Comparison of ENCODE assay signal across 27 cellular contexts in the genomic region with DNA sequence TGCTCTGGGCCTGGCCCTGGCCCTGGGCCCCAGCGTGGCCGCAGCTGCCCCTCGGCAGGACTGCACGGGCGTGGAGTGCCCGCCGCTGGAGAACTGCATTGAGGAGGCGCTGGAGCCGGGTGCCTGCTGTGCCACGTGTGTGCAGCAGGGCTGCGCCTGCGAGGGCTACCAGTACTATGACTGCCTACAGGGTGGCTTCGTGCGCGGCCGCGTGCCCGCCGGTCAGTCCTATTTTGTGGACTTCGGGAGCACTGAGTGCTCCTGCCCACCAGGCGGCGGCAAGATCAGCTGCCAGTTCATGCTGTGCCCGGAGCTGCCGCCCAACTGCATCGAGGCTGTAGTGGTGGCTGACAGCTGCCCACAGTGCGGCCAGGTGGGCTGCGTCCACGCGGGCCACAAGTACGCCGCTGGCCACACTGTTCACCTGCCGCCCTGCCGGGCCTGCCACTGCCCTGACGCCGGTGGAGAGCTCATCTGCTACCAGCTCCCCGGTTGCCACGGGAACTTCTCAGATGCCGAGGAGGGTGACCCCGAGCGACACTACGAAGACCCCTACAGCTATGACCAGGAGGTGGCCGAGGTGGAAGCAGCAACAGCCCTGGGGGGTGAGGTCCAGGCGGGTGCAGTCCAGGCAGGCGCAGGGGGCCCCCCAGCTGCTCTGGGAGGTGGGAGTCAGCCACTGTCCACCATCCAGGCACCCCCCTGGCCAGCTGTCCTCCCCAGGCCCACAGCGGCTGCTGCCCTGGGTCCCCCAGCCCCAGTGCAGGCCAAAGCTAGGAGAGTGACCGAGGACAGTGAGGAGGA. TPM values are rescaled to one million over a fixed set of nuclear protein-coding genes. Genes with fewer than 3 reads are reported as not detected.
DNase-seq lines count a peak whose midpoint lies in the region; ATAC-seq and TF ChIP-seq lines count a peak whose summit lies in the region.
"Had no signal": no experiment of that assay in that cellular context is flagged by ENCODE, and none has a peak within 500 bp of the region (broad histone marks: within the 10 kb centered on the region; RNA-seq: fewer than 3 reads in every experiment).

No MANE protein-coding gene starts in this region.

- intact Hi-C loops in CD14-positive monocyte (cut with micrococcal nuclease) (no loop called here), posterior vena cava (cut with DNase I) (no loop called here)

- H3K4me3 Mint-ChIP-seq in CD14-positive monocyte: no peak overlapping the region
- H3K4me3 Mint-ChIP-seq: activated CD4-positive, alpha-beta T cell treated with anti-CD3 and anti-CD28 coated beads for 36 hours; activated T-cell treated with anti-CD3 and anti-CD28 coated beads, Interleukin-2, amount 50 U/mL, for 24 hours; brain; CD4-positive, alpha-beta memory T cell; memory B cell; stimulated activated effector memory CD8-positive, alpha-beta T cell treated with anti-CD3 and anti-CD28 coated beads, Interleukin-12 subunit alpha, Interleukin-12 subunit beta, amount 100 ng/mL, for 72 hours had no signal

- DNase-seq in CD14-positive monocyte (ENCODE audit: low spot score) (peak; percentile 44), HT1080 (ENCODE audit: low read depth) (peak; percentile 23), adipocyte (ENCODE audit: low read depth) (no peak), posterior vena cava (ENCODE audit: low spot score) (peak; percentile 76), T-helper 2 cell (no peak), NCI-H2029 (lab: John Stamatoyannopoulos, UW) (no peak)
- DNase-seq: activated CD4-positive, alpha-beta T cell treated with anti-CD3 and anti-CD28 coated beads for 36 hours; activated T-cell treated with anti-CD3 and anti-CD28 coated beads, Interleukin-2, amount 50 U/mL, for 24 hours; CD4-positive, alpha-beta memory T cell; DMS 273 treated with DMSO at 0.1 percent for 48 hours; effector CD8-positive, alpha-beta T cell; heart right ventricle; left colon; NCI-H1092; NCI-H2107; NCI-H446; NCI-H82; OCI-M1; SIG-M5; small intestine; uterus had no signal

- peaks cover 62% of the 10 kb centered on the region for H3K4me1 ChIP-seq in adipocyte (ENCODE audit: control insufficient read depth, insufficient read depth, low read length)
- H3K4me1 ChIP-seq: uterus had no signal

- H3K36me3 Mint-ChIP-seq in CD14-positive monocyte: no peaks in the 10 kb centered on the region
- H3K36me3 Mint-ChIP-seq: brain; CD4-positive, alpha-beta memory T cell; memory B cell had no signal

- H3K9me3 ChIP-seq in adipocyte (ENCODE audit: control insufficient read depth, low read length): no peaks in the 10 kb centered on the region
- H3K9me3 ChIP-seq: heart right ventricle, thoracic aorta, uterus had no signal

- no peaks in the 10 kb centered on the region for H3K9me3 Mint-ChIP-seq in CD14-positive monocyte
- H3K9me3 Mint-ChIP-seq: activated T-cell treated with anti-CD3 and anti-CD28 coated beads, Interleukin-2, amount 50 U/mL, for 24 hours; brain; CD4-positive, alpha-beta memory T cell; memory B cell; stimulated activated effector memory CD8-positive, alpha-beta T cell treated with anti-CD3 and anti-CD28 coated beads, Interleukin-12 subunit alpha, Interleukin-12 subunit beta, amount 100 ng/mL, for 72 hours had no signal

- H3K27me3 Mint-ChIP-seq in CD14-positive monocyte (ENCODE audit: low read depth in 3 of 3): peaks cover 0 to 6% (median 1%) of the 10 kb centered on the region in 3 donors
- H3K27me3 Mint-ChIP-seq: activated CD4-positive, alpha-beta T cell treated with anti-CD3 and anti-CD28 coated beads for 36 hours; activated T-cell treated with anti-CD3 and anti-CD28 coated beads, Interleukin-2, amount 50 U/mL, for 24 hours had no signal

- peak overlapping the region in 1 of 7 donors; percentile 80 for H3K27ac Mint-ChIP-seq in CD14-positive monocyte
- H3K27ac Mint-ChIP-seq: activated CD4-positive, alpha-beta T cell treated with anti-CD3 and anti-CD28 coated beads for 36 hours; activated T-cell treated with anti-CD3 and anti-CD28 coated beads, Interleukin-2, amount 50 U/mL, for 24 hours; CD4-positive, alpha-beta memory T cell; memory B cell; stimulated activated effector memory CD8-positive, alpha-beta T cell treated with anti-CD3 and anti-CD28 coated beads, Interleukin-12 subunit alpha, Interleukin-12 subunit beta, amount 100 ng/mL, for 72 hours had no signal

- ATAC-seq in GM21723 (IDR thresholded peaks at IDR 0.05; ENCODE audit: unreplicated experiment): no peak
- ATAC-seq: activated CD4-positive, alpha-beta T cell treated with anti-CD3 and anti-CD28 coated beads for 36 hours; heart right ventricle; left colon had no signal

- H3K27me3 ChIP-seq in adipocyte (replicated peaks; ENCODE audit: control insufficient read depth, insufficient read depth, low read length): no peaks in the 10 kb centered on the region
- H3K27me3 ChIP-seq: heart right ventricle, uterus had no signal

- TF ChIP-seq CTCF in CD14-positive monocyte (IDR thresholded peaks at IDR 0.05): no peak

- H3K4me1 Mint-ChIP-seq in CD14-positive monocyte: no peaks in the 10 kb centered on the region
- H3K4me1 Mint-ChIP-seq: CD4-positive, alpha-beta memory T cell; memory B cell had no signal

- peak overlapping the region; percentile 34 for H3K9ac ChIP-seq in adipocyte (ENCODE audit: low read length)

- H3K4me3 ChIP-seq in adipocyte (ENCODE audit: low read length): no peak overlapping the region
- H3K4me3 ChIP-seq: heart right ventricle, thoracic aorta, uterus had no signal

- H3K36me3 ChIP-seq in adipocyte (ENCODE audit: control insufficient read depth, insufficient read depth, low read length, severe bottlenecking): peaks cover 52% of the 10 kb centered on the region
- H3K36me3 ChIP-seq: thoracic aorta, uterus had no signal

RNA-seq across cellular contexts. Expression of a gene that starts 21.7 kb away (rescaled TPM):
- not detected for polyA plus RNA-seq in CD14-positive monocyte
- 0.03 and 0.05 TPM in 2 replicates for total RNA-seq in HT1080 (2014; rRNA removed; shearing (Covaris generic))
- 0.08 and 0.21 TPM in 2 replicates for polyA plus RNA-seq in HT1080 (2015; cell fraction: cytosol; rRNA removed)
- polyA plus RNA-seq in HT1080 (2015; cell fraction: nucleus; rRNA removed): 0.37 and 0.49 TPM in 2 replicates
- total RNA-seq in posterior vena cava: 100 to 1,000 TPM; 283 to 585 TPM
- total RNA-seq: CD4-positive, alpha-beta memory T cell; T-helper 1 cell treated with Interleukin-12 subunit alpha and Interleukin-12 subunit beta and Interleukin-4 antibody, amounts not matched to agents 30 ng/mL and 1 ng/mL, for 36 hours had no signal
- polyA plus RNA-seq: CD4-positive, alpha-beta memory T cell had no signal

Comparison
In these comparisons a context has a peak if more than half of its experiments do, and no peak if none do; other contexts are left out.
1. DNase-seq: peak in CD14-positive monocyte (single experiment), HT1080 (single experiment) and posterior vena cava (single experiment); none in adipocyte (single experiment), T-helper 2 cell (0 of 5) and NCI-H2029 (single experiment).
2. RNA of a gene that starts 21.7 kb away (total RNA-seq): 283 to 585 TPM in posterior vena cava; 0.03 to 0.05 TPM in HT1080; every median in the first group is over 100 times any median in the second.